In the genomic region with DNA sequence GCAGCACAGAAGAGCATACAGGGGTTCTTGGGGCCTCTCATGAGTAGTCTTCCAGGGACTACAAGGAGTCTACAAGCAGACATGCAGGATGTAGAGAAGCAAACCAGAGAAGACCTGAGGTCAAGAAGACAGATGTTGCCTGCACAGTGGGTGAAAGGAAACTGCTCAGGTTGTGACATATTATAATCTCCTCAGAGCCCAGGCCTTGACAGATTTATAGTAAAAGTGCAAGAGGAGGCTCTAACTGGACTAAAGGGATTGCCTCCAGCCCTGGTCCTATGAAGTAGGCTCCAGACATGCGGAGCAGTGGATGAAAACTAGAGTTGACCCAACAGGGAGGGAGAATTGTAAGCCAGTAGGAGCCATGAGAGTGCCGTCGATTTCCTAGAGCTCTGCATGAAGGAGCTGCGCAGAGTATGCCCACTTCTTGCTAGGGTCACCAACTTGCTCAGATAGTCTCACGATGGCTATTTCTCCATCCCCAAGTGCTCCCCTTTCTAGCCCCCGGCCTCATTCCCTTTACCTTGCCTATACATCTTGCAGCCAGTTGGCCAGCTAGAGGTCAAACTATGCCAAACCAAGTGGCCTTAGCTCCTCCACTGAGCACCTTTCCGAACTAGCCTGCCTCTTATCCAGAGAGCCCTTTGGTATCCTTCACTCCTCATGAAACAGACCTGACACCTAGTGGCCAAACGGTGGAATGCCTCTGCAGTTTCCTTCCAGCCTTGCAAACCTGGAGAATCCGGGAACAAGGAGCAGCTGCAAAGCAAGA, we compare ENCODE assay signal across 8 cellular contexts. TPM values are rescaled to one million over a fixed set of nuclear protein-coding genes. Genes with fewer than 3 reads are reported as not detected.
DNase-seq lines count a peak whose midpoint lies in the region; ATAC-seq and TF ChIP-seq lines count a peak whose summit lies in the region.

No MANE protein-coding gene starts in this region.

- H3K27ac Mint-ChIP-seq in naive thymus-derived CD8-positive, alpha-beta T cell: peak overlapping the region in 1 of 10 donors; percentile 34
- no peak overlapping the region for H3K27ac Mint-ChIP-seq in stimulated activated naive CD8-positive, alpha-beta T cell treated with anti-CD3 and anti-CD28 coated beads, Interleukin-15, amount 100 ng/mL, for 72 hours

- peaks cover 4% of the 10 kb centered on the region; the same call in 1 of the 2 replicates for H3K36me3 ChIP-seq in OCI-LY7 (ENCODE audit: insufficient read depth, low read length)

- no peaks in the 10 kb centered on the region for H3K9me3 Mint-ChIP-seq in naive thymus-derived CD8-positive, alpha-beta T cell
- no peaks in the 10 kb centered on the region for H3K9me3 Mint-ChIP-seq in stimulated activated naive CD8-positive, alpha-beta T cell treated with anti-CD3 and anti-CD28 coated beads, Interleukin-15, amount 100 ng/mL, for 72 hours

- no peak overlapping the region for H3K27ac ChIP-seq in OCI-LY7 (ENCODE audit: low read depth, low read length, poor library complexity, severe bottlenecking)

- no peak overlapping the region for H3K4me3 ChIP-seq in OCI-LY7 (ENCODE audit: low read depth, low read length, poor library complexity, severe bottlenecking)

- H4K20me1 ChIP-seq in OCI-LY7 (ENCODE audit: insufficient read depth, low read length): no peaks in the 10 kb centered on the region

- POLR2A ChIA-PET in OCI-LY7 (lab: Charles Lee): interaction anchor here (1.0 kb wide), 1 partner anchor 84 kb away, joined by 3 read pairs; no protein-coding TSS in a partner anchor
- POLR2A ChIA-PET in naive thymus-derived CD8-positive, alpha-beta T cell (lab: Charles Lee): no interaction called here

- DNase-seq in DMS153 (lab: John Stamatoyannopoulos, UW) (peak; percentile 85), KBM-7 (peak; percentile 84), OCI-LY7 (ENCODE audit: low spot score) (peak; percentile 77), fibroblast of gingiva (ENCODE audit: low read depth) (peak; percentile 76)
- DNase-seq in activated T-cell treated with anti-CD3 and anti-CD28 coated beads, Interleukin-2, amount 50 U/mL, for 1 hour: peak; percentile 51
- peak in 9 of 10 donors; percentile 15 to 71 (median 39) for DNase-seq in naive thymus-derived CD8-positive, alpha-beta T cell
- peak; percentile 38 to 47 for DNase-seq in stimulated activated naive CD8-positive, alpha-beta T cell treated with anti-CD3 and anti-CD28 coated beads, Interleukin-15, amount 100 ng/mL, for 72 hours

- no TSS peak for BruUV-seq in OCI-LY7 (replicated peaks; lab: Mats Ljungman, UMichigan)

- H3K9me3 ChIP-seq in OCI-LY7 (ENCODE audit: low read length): no peaks in the 10 kb centered on the region

- peaks cover 0 to 1% (median 0%) of the 10 kb centered on the region in 5 donors for H3K27me3 Mint-ChIP-seq in naive thymus-derived CD8-positive, alpha-beta T cell
- H3K27me3 Mint-ChIP-seq in stimulated activated naive CD8-positive, alpha-beta T cell treated with anti-CD3 and anti-CD28 coated beads, Interleukin-15, amount 100 ng/mL, for 72 hours: no peaks in the 10 kb centered on the region

- peaks cover 0 to 55% (median 7%) of the 10 kb centered on the region in 3 donors for H3K36me3 Mint-ChIP-seq in naive thymus-derived CD8-positive, alpha-beta T cell

- no peaks in the 10 kb centered on the region for H3K79me2 ChIP-seq in OCI-LY7 (ENCODE audit: insufficient read depth, low read depth, low read length)

- peak in 1 of 2 donors; percentile 63 for ATAC-seq in naive thymus-derived CD8-positive, alpha-beta T cell
- peak; percentile 71 for ATAC-seq in stimulated activated naive CD8-positive, alpha-beta T cell treated with anti-CD3 and anti-CD28 coated beads, Interleukin-15, amount 100 ng/mL, for 72 hours
- ATAC-seq in HG02973 (IDR thresholded peaks at IDR 0.05; ENCODE audit: unreplicated experiment): no peak

- H3K4me1 ChIP-seq in OCI-LY7 (ENCODE audit: insufficient read depth, low read length, poor library complexity, severe bottlenecking): peaks cover 14% of the 10 kb centered on the region

- H3K9me2 ChIP-seq in OCI-LY7 (ENCODE audit: insufficient read depth, low read length): no peaks in the 10 kb centered on the region

- TF ChIP-seq CTCF in OCI-LY7 (conservative IDR thresholded peaks at IDR 0.05; ENCODE audit: low read length): peak; percentile 99

- no peak overlapping the region for H2AFZ ChIP-seq in OCI-LY7 (ENCODE audit: low read length)

- H3K4me2 ChIP-seq in OCI-LY7 (ENCODE audit: low read length): no peak overlapping the region

- no peak overlapping the region for H3K4me3 Mint-ChIP-seq in naive thymus-derived CD8-positive, alpha-beta T cell
- H3K4me3 Mint-ChIP-seq in stimulated activated naive CD8-positive, alpha-beta T cell treated with anti-CD3 and anti-CD28 coated beads, Interleukin-15, amount 100 ng/mL, for 72 hours: no peak overlapping the region

- in situ Hi-C loops in KBM-7 (cut with MboI; ENCODE audit: low pct_unique_long_range_greater_than_20kb, low sequenced_read_pairs): loop anchor here (10.0 kb wide), 1 partner anchor 238 kb away; no protein-coding TSS in a partner anchor

- intact Hi-C loops in OCI-LY7 (cut with micrococcal nuclease; ENCODE audit: unreplicated experiment): loop anchor here (1.0 kb wide), 2 partner anchors 83 to 233 kb away; no protein-coding TSS in a partner anchor

- CTCF ChIA-PET in OCI-LY7 (lab: Charles Lee; ENCODE audit: unreplicated experiment): interaction anchor here (0.9 to 1.5 kb wide), 2 partner anchors 83 to 233 kb away, joined by 3 to 13 read pairs; no protein-coding TSS in a partner anchor

- peaks cover 0 to 16% (median 4%) of the 10 kb centered on the region in 4 donors for H3K4me1 Mint-ChIP-seq in naive thymus-derived CD8-positive, alpha-beta T cell
- H3K4me1 Mint-ChIP-seq in stimulated activated naive CD8-positive, alpha-beta T cell treated with anti-CD3 and anti-CD28 coated beads, Interleukin-15, amount 100 ng/mL, for 72 hours: peaks cover 12% of the 10 kb centered on the region

RNA-seq across cellular contexts. Expression of a gene that starts 36.2 kb away (rescaled TPM):
- total RNA-seq in OCI-LY7 (2014; rRNA removed; shearing (Covaris generic)): 47.2 and 53.3 TPM in 2 replicates
- total RNA-seq in OCI-LY7 (2022): 67.9 and 72.5 TPM in 2 replicates
- total RNA-seq in naive thymus-derived CD8-positive, alpha-beta T cell: 10 to 100 TPM; 40.7 to 40.8 TPM
- 10 to 100 TPM; 14.4 to 22.5 (median 14.7) TPM for polyA plus RNA-seq in naive thymus-derived CD8-positive, alpha-beta T cell
